Comparison of ENCODE assay signal across 8 cellular contexts in genomic region chr18:13374468-13375301, GRCh38.
DNase-seq lines count a peak whose midpoint lies in the region; ATAC-seq and TF ChIP-seq lines count a peak whose summit lies in the region.

No MANE protein-coding gene starts in this region.

- H3K4me3 Mint-ChIP-seq in CD4-positive, alpha-beta T cell: no peak overlapping the region
- no peak overlapping the region for H3K4me3 Mint-ChIP-seq in memory B cell

- ATAC-seq in CD4-positive, alpha-beta T cell (ENCODE audit: poor library complexity): peak; percentile 20
- peak; percentile 14 for ATAC-seq in HG03196 (IDR thresholded peaks at IDR 0.05; ENCODE audit: unreplicated experiment)
- no peak for ATAC-seq in memory B cell (ENCODE audit: low read depth)

- peak overlapping the region; percentile 90 for H3K27ac Mint-ChIP-seq in CD4-positive, alpha-beta T cell
- peak overlapping the region; percentile 2 for H3K27ac Mint-ChIP-seq in memory B cell

- peak overlapping the region; percentile 89 for H3K27ac ChIP-seq in CD4-positive, alpha-beta T cell (ENCODE audit: low read depth, low read length)

- no peaks in the 10 kb centered on the region for H3K36me3 Mint-ChIP-seq in CD4-positive, alpha-beta T cell (ENCODE audit: low read depth)
- no peaks in the 10 kb centered on the region for H3K36me3 Mint-ChIP-seq in memory B cell

- H3K27me3 ChIP-seq in CD4-positive, alpha-beta T cell (ENCODE audit: control insufficient read depth, insufficient read depth, low read length): no peaks in the 10 kb centered on the region

- TF ChIP-seq CTCF in CD4-positive, alpha-beta T cell (IDR thresholded peaks at IDR 0.05): no peak

- intact Hi-C loops in CD4-positive, alpha-beta T cell (cut with DNase I, micrococcal nuclease): loop anchor here (2.0 to 10.0 kb wide), 6 partner anchors 90 to 750 kb away; no protein-coding TSS in a partner anchor

- H3K4me1 Mint-ChIP-seq in CD4-positive, alpha-beta T cell (ENCODE audit: low read depth): peaks cover 82% of the 10 kb centered on the region
- peaks cover 21% of the 10 kb centered on the region for H3K4me1 Mint-ChIP-seq in memory B cell

- CTCF ChIA-PET in CD4-positive, alpha-beta T cell (lab: Charles Lee): no interaction called here
- CTCF ChIA-PET in HEK293T (lab: Yijun Ruan, JAX): no interaction called here

- POLR2A ChIA-PET in CD4-positive, alpha-beta T cell (lab: Charles Lee): interaction anchor here (0.9 to 2.5 kb wide), 6 partner anchors 9 to 159 kb away, joined by 3 to 6 read pairs (median 4); partner anchors contain the start of gene LDLRAD4
- POLR2A ChIA-PET in HEK293T (lab: Yijun Ruan, JAX): no interaction called here

- H3K27me3 Mint-ChIP-seq in CD4-positive, alpha-beta T cell: no peaks in the 10 kb centered on the region
- no peaks in the 10 kb centered on the region for H3K27me3 Mint-ChIP-seq in memory B cell

- H3K9me3 Mint-ChIP-seq in CD4-positive, alpha-beta T cell: no peaks in the 10 kb centered on the region
- no peaks in the 10 kb centered on the region for H3K9me3 Mint-ChIP-seq in memory B cell

- no peak for DNase-seq in CD4-positive, alpha-beta T cell
- DNase-seq in anterior cingulate cortex (lab: John Stamatoyannopoulos, UW): peak in 43 of 58 donors; percentile 19 to 90 (median 59)
- no peak for DNase-seq in memory B cell (ENCODE audit: low spot score in 2 of 2)
- no peak for DNase-seq in SIG-M5 (lab: John Stamatoyannopoulos, UW)
- DNase-seq in RPMI8226: no peak
- no peak for DNase-seq in activated CD4-positive, alpha-beta T cell treated with anti-CD3 and anti-CD28 coated beads for 48 hours
- no peak for DNase-seq in HEK293T (ENCODE audit: extremely low spot score)

- no peaks in the 10 kb centered on the region for H3K9me3 ChIP-seq in CD4-positive, alpha-beta T cell (ENCODE audit: control insufficient read depth, low read length)

TF ChIP-seq in HEK293T, 16 proteins besides CTCF, POLR2A, EP300 and RAD21:
- TF ChIP-seq L3MBTL2 (conservative IDR thresholded peaks at IDR 0.05) (no peak), NFRKB (IDR thresholded peaks at IDR 0.05) (no peak), ELF4 (IDR thresholded peaks at IDR 0.05) (no peak), HDGF (IDR thresholded peaks at IDR 0.05; ENCODE audit: borderline replicate concordance) (no peak), PKNOX1 (IDR thresholded peaks at IDR 0.05) (no peak), FOXA1 (IDR thresholded peaks at IDR 0.05) (no peak), SUZ12 (IDR thresholded peaks at IDR 0.05) (no peak), ZNF384 (IDR thresholded peaks at IDR 0.05) (no peak), LEF1 (IDR thresholded peaks at IDR 0.05; ENCODE audit: borderline replicate concordance) (no peak)

Comparison
In these comparisons a context has a peak if more than half of its experiments do, and no peak if none do; other contexts are left out.
1. DNase-seq: peak in anterior cingulate cortex (43 of 58); none in CD4-positive, alpha-beta T cell (0 of 10), memory B cell (0 of 2), SIG-M5 (single experiment), RPMI8226 (single experiment), activated CD4-positive, alpha-beta T cell treated with anti-CD3 and anti-CD28 coated beads for 48 hours (single experiment) and HEK293T (single experiment).